In genomic region chr7:143263266-143264195, GRCh38 we compare ENCODE assay signal across 8 cellular contexts. TPM values are rescaled to one million over a fixed set of nuclear protein-coding genes. Genes with fewer than 3 reads are reported as not detected.
DNase-seq lines count a peak whose midpoint lies in the region; ATAC-seq, FAIRE-seq and TF ChIP-seq lines count a peak whose summit lies in the region.

GSTK1 (plus strand) TSS chr7:143263441; CDS start chr7:143263514, 73 bp downstream.

- H3K27me3 ChIP-seq in astrocyte (ENCODE audit: insufficient read depth, low read length): no peaks in the 10 kb centered on the region

- H3K27me3 Mint-ChIP-seq in astrocyte (ENCODE audit: low read depth, unreplicated experiment): no peaks in the 10 kb centered on the region

- peak within 1 kb of the TSS; percentile 34 for H3K27ac ChIP-seq in astrocyte (ENCODE audit: low read depth, low read length)

- peak within 1 kb of the TSS; percentile 84 for H3K9ac ChIP-seq in astrocyte (ENCODE audit: low read length)

- H3K36me3 ChIP-seq in astrocyte (ENCODE audit: insufficient read depth, low read length): peaks cover 9% of the 10 kb centered on the region

- TF ChIP-seq POLR2A in GM12891 (IDR thresholded peaks at IDR 0.05; ENCODE audit: low read depth, low read length): peak; percentile 85

- H3K4me2 ChIP-seq in astrocyte (ENCODE audit: low read length): peak within 1 kb of the TSS; percentile 95

- no peaks in the 10 kb centered on the region for H3K4me1 ChIP-seq in astrocyte (ENCODE audit: insufficient read depth, low read length)

- no peaks in the 10 kb centered on the region for H4K20me1 ChIP-seq in astrocyte (ENCODE audit: insufficient read depth, low read length)

- no peak within 1 kb of the TSS for H3K27ac Mint-ChIP-seq in astrocyte (ENCODE audit: unreplicated experiment)

- peak within 1 kb of the TSS; percentile 83 for H3K4me3 ChIP-seq in astrocyte (ENCODE audit: insufficient read depth, low read depth, low read length)

- peak; percentile 80 for DNase-seq in GM12891 (ENCODE audit: insufficient read length, low spot score)
- DNase-seq in NCI-H1105 (lab: John Stamatoyannopoulos, UW): peak; percentile 33
- peak; percentile 69 for DNase-seq in T-helper 9 cell
- peak; percentile 46 for DNase-seq in astrocyte (ENCODE audit: low read depth)
- peak; percentile 82 for DNase-seq in hepatic stellate cell (ENCODE audit: low spot score)
- DNase-seq in retina: peak; percentile 86
- no peak for DNase-seq in NCI-H187 treated with DMSO at 0.1 percent for 48 hours (lab: John Stamatoyannopoulos, UW)

- no peaks in the 10 kb centered on the region for H3K36me3 Mint-ChIP-seq in astrocyte (ENCODE audit: low read depth, unreplicated experiment)

- H3K4me1 Mint-ChIP-seq in astrocyte (ENCODE audit: low read depth, unreplicated experiment): peaks cover 4% of the 10 kb centered on the region

- H3K79me2 ChIP-seq in astrocyte (ENCODE audit: insufficient read depth, low read length): peaks cover 4% of the 10 kb centered on the region

- H2AFZ ChIP-seq in astrocyte (ENCODE audit: low read depth, low read length): peak within 1 kb of the TSS; percentile 93

- no peak for TF ChIP-seq CTCF in astrocyte (IDR thresholded peaks at IDR 0.05; ENCODE audit: insufficient read depth, low read depth, low read length)

- H3K9me3 Mint-ChIP-seq in astrocyte (ENCODE audit: unreplicated experiment): no peaks in the 10 kb centered on the region

- FAIRE-seq in GM12891 (lab: Jason Lieb, UNC) (peak; percentile 63), astrocyte (lab: Jason Lieb, UNC) (no peak)

- H3K4me3 Mint-ChIP-seq in astrocyte (ENCODE audit: unreplicated experiment): peak within 1 kb of the TSS; percentile 93

- H3K9me3 ChIP-seq in astrocyte (ENCODE audit: insufficient read depth, low read depth, low read length): no peaks in the 10 kb centered on the region

- peak; percentile 97 for ATAC-seq in HG02588 (IDR thresholded peaks at IDR 0.05; ENCODE audit: unreplicated experiment)

TF ChIP-seq in GM12891, 5 proteins besides CTCF, POLR2A, EP300 and RAD21:
- TF ChIP-seq POU2F2 (IDR thresholded peaks at IDR 0.05; ENCODE audit: low read depth, low read length) (no peak), POLR2AphosphoS5 (IDR thresholded peaks at IDR 0.05; ENCODE audit: low read depth, low read length) (peak; percentile 78), TAF1 (IDR thresholded peaks at IDR 0.05; ENCODE audit: low read depth, low read length) (peak; percentile 43; the same call in 1 of the 2 replicates)

RNA-seq across cellular contexts. Expression of gene GSTK1, which starts in this region (rescaled TPM):
- 94.8 TPM for polyA plus RNA-seq in GM12891 (2012; ENCODE audit: low read depth, missing spikeins)
- total RNA-seq in astrocyte: 97.5 and 102 TPM in 2 replicates
